24 cellular contexts compared by ENCODE assay signal in genomic region chr9:135876936-135877335, GRCh38.
"Had no signal": no experiment of that assay in that cellular context is flagged by ENCODE, and none has a peak within 500 bp of the region (broad histone marks: within the 10 kb centered on the region; RNA-seq: fewer than 3 reads in every experiment).

No MANE protein-coding gene starts in this region.

- H3K27ac Mint-ChIP-seq: memory B cell; mesothelial cell of epicardium; natural killer cell treated with Interleukin-12 subunit alpha and Interleukin-12 subunit beta and Interleukin-15 and Interleukin-18, amount 100 ng/mL, for 72 hours; neural progenitor cell; stimulated activated effector memory CD8-positive, alpha-beta T cell treated with anti-CD3 and anti-CD28 coated beads, Interleukin-12 subunit alpha, Interleukin-12 subunit beta, amount 100 ng/mL, for 72 hours had no signal

- H3K4me3 ChIP-seq: dorsolateral prefrontal cortex, lung, mucosa of descending colon, neural progenitor cell, prostate gland, right atrium auricular region, smooth muscle cell, thoracic aorta, tibial nerve, upper lobe of right lung, uterus had no signal

- H3K9ac ChIP-seq: neural progenitor cell, parathyroid adenoma had no signal

- H3K27me3 ChIP-seq: dorsolateral prefrontal cortex, neural progenitor cell, right atrium auricular region, tibial nerve, upper lobe of right lung, uterus had no signal

- H3K4me2 ChIP-seq: neural progenitor cell, smooth muscle cell had no signal

- H3K4me1 ChIP-seq: neural progenitor cell, prostate gland, upper lobe of right lung, uterus had no signal

- DNase-seq: dorsolateral prefrontal cortex; effector CD4-positive, alpha-beta T cell; head of caudate nucleus; mucosa of descending colon; naive B cell; stimulated activated CD4-positive, alpha-beta T cell treated with anti-CD3 and anti-CD28 coated beads, Interleukin-12 subunit alpha, Interleukin-12 subunit beta, amount 100 ng/mL, for 4 hours; stimulated activated CD4-positive, alpha-beta T cell treated with anti-CD3 and anti-CD28 coated beads, Interleukin-1b, Interleukin-23, amount 100 ng/mL, for 48 hours; stimulated activated CD4-positive, alpha-beta T cell treated with anti-CD3 and anti-CD28 coated beads, Interleukin-4, amount 100 ng/mL, for 1 hour; stimulated activated naive CD4-positive, alpha-beta T cell treated with Interleukin-2 at 50 U/mL for 16 hours; upper lobe of right lung; uterus had no signal

- H2AFZ ChIP-seq: neural progenitor cell, parathyroid adenoma had no signal

- H3K27me3 Mint-ChIP-seq: memory B cell; naive B cell; natural killer cell treated with Interleukin-12 subunit alpha and Interleukin-12 subunit beta and Interleukin-15 and Interleukin-18, amount 100 ng/mL, for 72 hours had no signal

- H3K79me2 ChIP-seq: parathyroid adenoma had no signal

- H3K36me3 ChIP-seq: neural progenitor cell, prostate gland, right atrium auricular region, thoracic aorta, uterus had no signal

- H3K4me3 Mint-ChIP-seq: memory B cell; mesothelial cell of epicardium; natural killer cell treated with Interleukin-12 subunit alpha and Interleukin-12 subunit beta and Interleukin-15 and Interleukin-18, amount 100 ng/mL, for 72 hours; neural progenitor cell; stimulated activated effector memory CD8-positive, alpha-beta T cell treated with anti-CD3 and anti-CD28 coated beads, Interleukin-12 subunit alpha, Interleukin-12 subunit beta, amount 100 ng/mL, for 72 hours had no signal

- H3K36me3 Mint-ChIP-seq: naive B cell; natural killer cell treated with Interleukin-12 subunit alpha and Interleukin-12 subunit beta and Interleukin-15 and Interleukin-18, amount 100 ng/mL, for 72 hours had no signal

- H3K27ac ChIP-seq: dorsolateral prefrontal cortex, neural progenitor cell, parathyroid adenoma, prostate gland, right atrium auricular region, thoracic aorta, tibial nerve, upper lobe of right lung, uterus had no signal

- H3K9me3 ChIP-seq: mucosa of descending colon, prostate gland, right atrium auricular region, thoracic aorta, tibial nerve, upper lobe of right lung, uterus had no signal

- H3K9me3 Mint-ChIP-seq: memory B cell; mesothelial cell of epicardium; naive B cell; natural killer cell treated with Interleukin-12 subunit alpha and Interleukin-12 subunit beta and Interleukin-15 and Interleukin-18, amount 100 ng/mL, for 72 hours; neural progenitor cell; stimulated activated effector memory CD8-positive, alpha-beta T cell treated with anti-CD3 and anti-CD28 coated beads, Interleukin-12 subunit alpha, Interleukin-12 subunit beta, amount 100 ng/mL, for 72 hours had no signal

- ATAC-seq: mucosa of descending colon; natural killer cell treated with Interleukin-12 subunit alpha and Interleukin-12 subunit beta and Interleukin-15 and Interleukin-18, amount 100 ng/mL, for 72 hours; sciatic nerve; stimulated activated effector memory CD8-positive, alpha-beta T cell treated with anti-CD3 and anti-CD28 coated beads, Interleukin-12 subunit alpha, Interleukin-12 subunit beta, amount 100 ng/mL, for 72 hours; upper lobe of right lung had no signal
